In the genomic region with DNA sequence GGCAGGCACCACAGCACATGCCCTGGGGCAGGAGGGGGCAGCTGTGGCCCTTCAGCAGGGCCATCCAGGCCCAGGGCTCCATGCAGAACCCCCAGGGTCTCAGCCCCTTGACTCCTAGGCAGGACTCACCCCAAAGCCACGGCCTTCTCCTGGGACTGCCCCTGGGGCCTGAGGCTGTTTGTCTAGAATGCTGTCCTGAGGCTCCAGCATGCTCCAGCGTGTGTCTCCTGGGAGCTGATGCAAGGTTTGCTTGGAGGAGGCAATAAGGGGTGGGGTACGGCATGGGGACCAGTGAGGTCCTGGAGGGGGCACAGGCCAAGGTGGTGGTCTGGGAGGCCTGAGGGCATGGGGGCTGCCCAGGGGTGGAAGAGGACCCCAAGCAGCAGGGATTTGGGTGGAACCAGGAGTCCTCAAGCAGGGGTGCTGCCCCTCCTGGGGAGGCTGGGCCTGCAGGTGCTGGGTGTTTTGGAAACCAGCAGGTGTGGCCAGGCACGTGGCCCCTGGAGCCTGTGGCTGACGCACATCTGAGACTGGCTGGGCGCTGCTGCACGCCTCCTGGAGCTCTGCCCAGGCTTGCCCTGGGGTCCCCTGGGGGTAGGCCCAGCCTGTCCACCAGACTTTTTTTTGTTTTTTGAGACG, we compare ENCODE assay signal across 10 cellular contexts. TPM values are rescaled to one million over a fixed set of nuclear protein-coding genes. Genes with fewer than 3 reads are reported as not detected.
DNase-seq lines count a peak whose midpoint lies in the region; ATAC-seq and TF ChIP-seq lines count a peak whose summit lies in the region.
"Had no signal": no experiment of that assay in that cellular context is flagged by ENCODE, and none has a peak within 500 bp of the region (broad histone marks: within the 10 kb centered on the region; RNA-seq: fewer than 3 reads in every experiment).

No MANE protein-coding gene starts in this region.

- H3K4me3 ChIP-seq in body of pancreas: no peak overlapping the region
- no peak overlapping the region for H3K4me3 ChIP-seq in trophoblast cell (ENCODE audit: low read depth, low read length)
- no peak overlapping the region for H3K4me3 ChIP-seq in GM23338

- H3K4me1 ChIP-seq in body of pancreas (peaks cover 39% of the 10 kb centered on the region), trophoblast cell (ENCODE audit: control insufficient read depth in 1 of 2, insufficient read depth in 2 of 2, low read length in 2 of 2) (peaks cover 13 to 18% of the 10 kb centered on the region in 2 experiments), GM23338 (ENCODE audit: insufficient read depth) (peaks cover 5% of the 10 kb centered on the region; the same call in 1 of the 2 replicates)

- peak overlapping the region; percentile 82 for H4K91ac ChIP-seq in trophoblast cell (ENCODE audit: low read depth, low read length)

- peak overlapping the region; percentile 11 for H2BK5ac ChIP-seq in trophoblast cell (ENCODE audit: low read depth, low read length, poor library complexity)

- H2BK120ac ChIP-seq in trophoblast cell (ENCODE audit: insufficient read depth, low read length, poor library complexity): peak overlapping the region; percentile 40

- H4K12ac ChIP-seq in trophoblast cell (ENCODE audit: low read depth, low read length): no peak overlapping the region

- H2AK5ac ChIP-seq in trophoblast cell (ENCODE audit: low read length): peak overlapping the region; percentile 4

- H2AFZ ChIP-seq in trophoblast cell (ENCODE audit: insufficient read depth, low read length, poor library complexity): no peak overlapping the region
- no peak overlapping the region for H2AFZ ChIP-seq in GM23338

- peak overlapping the region in 1 of 4 donors; percentile 18 for H3K27ac ChIP-seq in body of pancreas
- peak overlapping the region; percentile 13 for H3K27ac ChIP-seq in trophoblast cell (ENCODE audit: low read depth, low read length)
- no peak overlapping the region for H3K27ac ChIP-seq in GM23338 (ENCODE audit: low read depth)
- H3K27ac ChIP-seq: 22Rv1 had no signal

- H3K4ac ChIP-seq in trophoblast cell (ENCODE audit: low read depth, low read length): no peak overlapping the region

- H3K27me3 ChIP-seq in body of pancreas (no peaks in the 10 kb centered on the region), trophoblast cell (ENCODE audit: insufficient read depth, low read length) (no peaks in the 10 kb centered on the region), GM23338 (ENCODE audit: insufficient read depth) (no peaks in the 10 kb centered on the region)

- peak overlapping the region; percentile 36 for H3K14ac ChIP-seq in trophoblast cell (ENCODE audit: low read length)

- TF ChIP-seq CTCF in body of pancreas (IDR thresholded peaks at IDR 0.05) (no peak), GM23338 (conservative IDR thresholded peaks at IDR 0.05; ENCODE audit: low read depth in 2 of 2) (no peak)

- no peaks in the 10 kb centered on the region for H3K9me2 ChIP-seq in GM23338 (ENCODE audit: insufficient read depth)

- H3K79me2 ChIP-seq in trophoblast cell (ENCODE audit: control insufficient read depth, insufficient read depth, low read length, poor library complexity) (peaks cover 8% of the 10 kb centered on the region), GM23338 (replicated peaks; ENCODE audit: insufficient read depth) (no peaks in the 10 kb centered on the region)

- no peak overlapping the region for H2BK12ac ChIP-seq in trophoblast cell (ENCODE audit: low read length)

- H3K23ac ChIP-seq in trophoblast cell (ENCODE audit: low read length): no peak overlapping the region

- ATAC-seq in body of pancreas (no peak), HG02763 (IDR thresholded peaks at IDR 0.05; ENCODE audit: unreplicated experiment) (no peak), GM23338 (no peak)

- peaks cover 19% of the 10 kb centered on the region for H3K79me1 ChIP-seq in trophoblast cell (ENCODE audit: low read length)

- H3K18ac ChIP-seq in trophoblast cell (ENCODE audit: low read length): peak overlapping the region; percentile 66

- no peaks in the 10 kb centered on the region for H4K20me1 ChIP-seq in GM23338 (replicated peaks; ENCODE audit: insufficient read depth)

- no peak overlapping the region for H3K9ac ChIP-seq in trophoblast cell (ENCODE audit: low read length)

- in situ Hi-C loops in KBM-7 (cut with MboI; ENCODE audit: low pct_unique_long_range_greater_than_20kb, low sequenced_read_pairs): no loop called here

- H3K4me2 ChIP-seq in trophoblast cell (ENCODE audit: low read length) (no peak overlapping the region), GM23338 (no peak overlapping the region)

- peaks cover 11% of the 10 kb centered on the region for H3K27me3 Mint-ChIP-seq in GM23338 (ENCODE audit: insufficient read depth, low read depth, poor library complexity)

- intact Hi-C loops in body of pancreas (cut with DNase I): no loop called here

- TF ChIP-seq POLR2A in body of pancreas (IDR thresholded peaks at IDR 0.05): no peak

- H3K4me1 Mint-ChIP-seq in GM23338: peaks cover 14% of the 10 kb centered on the region

- H3K4me3 Mint-ChIP-seq in GM23338: no peak overlapping the region

- H4K8ac ChIP-seq in trophoblast cell (ENCODE audit: low read depth, low read length): peak overlapping the region; percentile 63

- H3K27ac Mint-ChIP-seq in GM23338: no peak overlapping the region

- DNase-seq in DMS 273 (lab: John Stamatoyannopoulos, UW; ENCODE audit: unreplicated experiment) (peak; percentile 75), DMS 273 treated with DMSO at 0.1 percent for 48 hours (lab: John Stamatoyannopoulos, UW) (no peak), KBM-7 (peak; percentile 41), body of pancreas (peak in 3 of 4 donors; percentile 35 to 55 (median 45)), trophoblast cell (peak; percentile 85 to 97), NCI-H82 treated with DMSO at 0.1 percent for 48 hours (lab: John Stamatoyannopoulos, UW; ENCODE audit: unreplicated experiment) (no peak), GM23338 (ENCODE audit: low spot score) (no peak)
- DNase-seq: NCI-H748 treated with DMSO at 0.1 percent for 48 hours had no signal

- H3K9me3 ChIP-seq in body of pancreas: no peaks in the 10 kb centered on the region
- H3K9me3 ChIP-seq in trophoblast cell (ENCODE audit: insufficient read depth, low read depth, low read length): peaks cover 3% of the 10 kb centered on the region

- H3F3A ChIP-seq in GM23338 (replicated peaks; ENCODE audit: low read depth): 0 out of 2 replicates have a peak, but pooled peaks cover 2% of the 10 kb centered on the region

- H3K36me3 ChIP-seq in body of pancreas (replicated peaks in 1 of 2; ENCODE audit: insufficient read depth in 1 of 2, low read depth in 2 of 2): no peaks in the 10 kb centered on the region
- H3K36me3 ChIP-seq in trophoblast cell (ENCODE audit: control insufficient read depth in 1 of 2, insufficient read depth in 2 of 2, low read length in 2 of 2): no peaks in the 10 kb centered on the region
- H3K36me3 ChIP-seq in GM23338 (ENCODE audit: insufficient read depth): no peaks in the 10 kb centered on the region

- H3K36me3 Mint-ChIP-seq in GM23338 (ENCODE audit: low read depth): no peaks in the 10 kb centered on the region; the same call in 1 of the 3 replicates

- H3K9me3 Mint-ChIP-seq in GM23338: no peaks in the 10 kb centered on the region

- 51 to 74% methylated on average over 6 to 7 of the region's 8 CpGs for WGBS in body of pancreas, 2 donors
- WGBS in trophoblast cell (ENCODE audit: extremely low coverage, insufficient coverage, insufficient read length): no CpG with 5 or more reads among the region's 8 CpGs

TF ChIP-seq in GM23338, 12 proteins besides CTCF, POLR2A, EP300 and RAD21 (continues in another document):
- TF ChIP-seq NANOG (IDR thresholded peaks at IDR 0.05; ENCODE audit: borderline replicate concordance): no peak
- no peak for TF ChIP-seq EZH2 (IDR thresholded peaks at IDR 0.05; ENCODE audit: low read depth, unreplicated experiment)
- no peak for TF ChIP-seq JUNB (IDR thresholded peaks at IDR 0.05; ENCODE audit: unreplicated experiment)
- no peak for TF ChIP-seq POLR2AphosphoS5 (IDR thresholded peaks at IDR 0.05; ENCODE audit: low read depth)
- TF ChIP-seq ZNF114 (CRISPR knock-in tag; IDR thresholded peaks at IDR 0.05): no peak

RNA-seq across cellular contexts. Expression of a gene that starts 7.8 kb away (rescaled TPM):
- 1 to 10 TPM; 1.0 to 4.3 TPM for total RNA-seq in body of pancreas
- 0.19 and 0.25 TPM in 2 replicates for polyA plus RNA-seq in trophoblast cell (2013)
- 0.82 and 0.87 TPM in 2 replicates for total RNA-seq in GM23338 (2014; rRNA removed; shearing (Covaris generic))
- 0.42 TPM in 1 of 2 replicates, not detected in the other for polyA plus RNA-seq in GM23338 (2016; fragmentation: Nextera tagmentation; extraction: Ambion mirVana)

RNA-seq across cellular contexts. Expression of a gene that starts 11.9 kb away (rescaled TPM):
- total RNA-seq in body of pancreas: 100 to 1,000 TPM in 1 of 2 donors, 10 to 100 TPM in 1; 65.6 to 107 TPM
- 3.7 and 4.1 TPM in 2 replicates for polyA plus RNA-seq in trophoblast cell (2013)
- total RNA-seq in GM23338 (2014; rRNA removed; shearing (Covaris generic)): 13.4 and 19.5 TPM in 2 replicates
- 22.0 and 25.0 TPM in 2 replicates for polyA plus RNA-seq in GM23338 (2016; fragmentation: Nextera tagmentation; extraction: Ambion mirVana)

RNA-seq across cellular contexts. Expression of a gene that starts 16.3 kb away (rescaled TPM):
- total RNA-seq in body of pancreas: 10 to 100 TPM; 71.3 to 79.1 TPM
- 211 and 220 TPM in 2 replicates for polyA plus RNA-seq in trophoblast cell (2013)
- total RNA-seq in GM23338 (2014; rRNA removed; shearing (Covaris generic)): 138 and 147 TPM in 2 replicates
- polyA plus RNA-seq in GM23338 (2016; fragmentation: Nextera tagmentation; extraction: Ambion mirVana): 65.4 and 78.6 TPM in 2 replicates

Comparison
In these comparisons a context has a peak if more than half of its experiments do, and no peak if none do; other contexts are left out.
1. DNase-seq: peak in DMS 273 (single experiment), KBM-7 (single experiment), body of pancreas (3 of 4) and trophoblast cell (2 of 2); none in DMS 273 treated with DMSO at 0.1 percent for 48 hours (single experiment), NCI-H82 treated with DMSO at 0.1 percent for 48 hours (single experiment) and GM23338 (single experiment).